Comparison of ENCODE assay signal across 2 cellular contexts in genomic region chr10:60806951-60807350, GRCh38.
TF ChIP-seq lines count a peak whose summit lies in the region.

No MANE protein-coding gene starts in this region.

TF ChIP-seq in SK-N-SH, 30 proteins besides CTCF, POLR2A, EP300 and RAD21 (continued from another document):
- TF ChIP-seq YY1 (IDR thresholded peaks at IDR 0.05; ENCODE audit: low read depth) (no peak), USF2 (IDR thresholded peaks at IDR 0.05; ENCODE audit: borderline replicate concordance, low read depth, low read length) (no peak), RFX5 (IDR thresholded peaks at IDR 0.05; ENCODE audit: low read length) (no peak)

TF ChIP-seq in SK-N-SH treated with all-trans-retinoic acid at 6 μM for 48 hours, 23 proteins besides CTCF, POLR2A, EP300 and RAD21 (continued from another document):
- no peak for TF ChIP-seq TOX (CRISPR knock-in tag; IDR thresholded peaks at IDR 0.05; ENCODE audit: borderline replicate concordance)
